ENCODE assay signal across 30 cellular contexts in genomic region chr13:113425931-113426590, GRCh38. TPM values are rescaled to one million over a fixed set of nuclear protein-coding genes. Genes with fewer than 3 reads are reported as not detected.
A peak's percentile ranks its signal among the peaks of the same experiment; 100 is the strongest.
DNase-seq lines count a peak whose midpoint lies in the region; TF ChIP-seq lines count a peak whose summit lies in the region.
"Had no signal": no experiment of that assay in that cellular context is flagged by ENCODE, and none has a peak within 500 bp of the region (broad histone marks: within the 10 kb centered on the region; RNA-seq: fewer than 3 reads in every experiment).

No MANE protein-coding gene starts in this region.

- no peaks in the 10 kb centered on the region for H3K9me3 Mint-ChIP-seq in neural progenitor cell
- H3K9me3 Mint-ChIP-seq: activated T-helper 2 cell treated with anti-CD3 and anti-CD28 coated beads, Interferon-gamma antibody, Interleukin-2, Interleukin-4, amounts not matched to agents 10 μg/mL and 5 μg/mL and 100 μg/mL, durations not matched to agents 14 hours and 24 hours and 36 hours; IgD-negative memory B cell; stimulated activated effector memory CD8-positive, alpha-beta T cell treated with anti-CD3 and anti-CD28 coated beads, Interleukin-12 subunit alpha, Interleukin-12 subunit beta, amount 100 ng/mL, for 72 hours had no signal

- no peaks in the 10 kb centered on the region for H3K79me2 ChIP-seq in neural progenitor cell (ENCODE audit: low read depth)

- H2AFZ ChIP-seq in neural progenitor cell (replicated peaks): no peak overlapping the region

- no peaks in the 10 kb centered on the region for H3K36me3 ChIP-seq in BLaER1 treated with 17β-estradiol and CSF1 and Interleukin-3, amounts not matched to agents 10 nM and 100 nM
- H3K36me3 ChIP-seq in neural progenitor cell: no peaks in the 10 kb centered on the region
- H3K36me3 ChIP-seq: left lung, MG63, prostate gland, sigmoid colon, transverse colon had no signal

- H3K27me3 ChIP-seq in BLaER1 treated with 17β-estradiol and CSF1 and Interleukin-3, amounts not matched to agents 10 nM and 100 nM: peaks cover 0 to 77% (median 7%) of the 10 kb centered on the region in 11 experiments; a peak in 12 of 22 replicates
- H3K27me3 ChIP-seq in neural progenitor cell: no peaks in the 10 kb centered on the region
- H3K27me3 ChIP-seq: left lung, MG63, sigmoid colon, transverse colon had no signal

- DNase-seq in HT1080 (ENCODE audit: low read depth) (peak; percentile 27), RPMI8226 (peak; percentile 67), neural progenitor cell (ENCODE audit: low spot score) (peak; percentile 1), NCI-H82 treated with DMSO at 0.1 percent for 48 hours (lab: John Stamatoyannopoulos, UW; ENCODE audit: unreplicated experiment) (no peak), KG1 (lab: John Stamatoyannopoulos, UW) (no peak), NCI-H1694 treated with DMSO at 0.1 percent for 48 hours (lab: John Stamatoyannopoulos, UW) (no peak), NCI-H2107 treated with DMSO at 0.1 percent for 48 hours (lab: John Stamatoyannopoulos, UW; ENCODE audit: unreplicated experiment) (no peak)
- DNase-seq: activated CD4-positive, alpha-beta T cell treated with anti-CD3 and anti-CD28 coated beads for 48 hours; activated naive CD4-positive, alpha-beta T cell treated with anti-CD3 and anti-CD28 coated beads, Interleukin-2, amount 50 U/mL, for 16 hours; amygdala; C1 segment of cervical spinal cord; DMS153; H7; left lung; mesendoderm; MG63; NCI-H2029 treated with DMSO at 0.1 percent for 48 hours; NCI-H524 treated with DMSO at 0.1 percent for 48 hours; nucleus accumbens; sigmoid colon; stimulated activated CD4-positive, alpha-beta T cell treated with anti-CD3 and anti-CD28 coated beads, Interleukin-15, amount 100 ng/mL, for 24 hours; SW 1271; T-helper 9 cell; transverse colon; WERI-Rb-1 had no signal

- H3K4me2 ChIP-seq in BLaER1 treated with 17β-estradiol and CSF1 and Interleukin-3, amounts not matched to agents 10 nM and 100 nM: peak overlapping the region; percentile 58 to 98 (median 90)
- H3K4me2 ChIP-seq in neural progenitor cell: no peak overlapping the region

- peaks cover 11% of the 10 kb centered on the region for H3K4me1 Mint-ChIP-seq in neural progenitor cell
- H3K4me1 Mint-ChIP-seq: IgD-negative memory B cell; stimulated activated effector memory CD8-positive, alpha-beta T cell treated with anti-CD3 and anti-CD28 coated beads, Interleukin-12 subunit alpha, Interleukin-12 subunit beta, amount 100 ng/mL, for 72 hours had no signal

- H3K4me3 Mint-ChIP-seq in neural progenitor cell: no peak overlapping the region
- H3K4me3 Mint-ChIP-seq: IgD-negative memory B cell; stimulated activated effector memory CD8-positive, alpha-beta T cell treated with anti-CD3 and anti-CD28 coated beads, Interleukin-12 subunit alpha, Interleukin-12 subunit beta, amount 100 ng/mL, for 72 hours had no signal

- no peaks in the 10 kb centered on the region for H3K9me3 ChIP-seq in BLaER1 treated with 17β-estradiol and CSF1 and Interleukin-3, amounts not matched to agents 10 nM and 100 nM (replicated peaks in 1 of 11)
- H3K9me3 ChIP-seq in neural progenitor cell (ENCODE audit: low read depth): no peaks in the 10 kb centered on the region
- H3K9me3 ChIP-seq: left lung, MG63, prostate gland, sigmoid colon, transverse colon had no signal

- peak overlapping the region in 7 of 11 experiments; percentile 32 to 79 (median 72); a peak in 13 of 22 replicates for H3K27ac ChIP-seq in BLaER1 treated with 17β-estradiol and CSF1 and Interleukin-3, amounts not matched to agents 10 nM and 100 nM
- H3K27ac ChIP-seq in neural progenitor cell: no peak overlapping the region
- H3K27ac ChIP-seq: left lung, prostate gland, sigmoid colon, transverse colon had no signal

- TF ChIP-seq CTCF in neural progenitor cell (IDR thresholded peaks at IDR 0.05): no peak

- peaks cover 36 to 95% (median 88%) of the 10 kb centered on the region in 10 experiments for H3K4me1 ChIP-seq in BLaER1 treated with 17β-estradiol and CSF1 and Interleukin-3, amounts not matched to agents 10 nM and 100 nM
- no peaks in the 10 kb centered on the region for H3K4me1 ChIP-seq in neural progenitor cell
- H3K4me1 ChIP-seq: left lung, prostate gland had no signal

- H3K36me3 Mint-ChIP-seq in neural progenitor cell: no peaks in the 10 kb centered on the region
- H3K36me3 Mint-ChIP-seq: stimulated activated effector memory CD8-positive, alpha-beta T cell treated with anti-CD3 and anti-CD28 coated beads, Interleukin-12 subunit alpha, Interleukin-12 subunit beta, amount 100 ng/mL, for 72 hours had no signal

- H3F3A ChIP-seq in neural progenitor cell (ENCODE audit: low read depth): peaks cover 4% of the 10 kb centered on the region

- H3K9ac ChIP-seq in BLaER1 treated with 17β-estradiol and CSF1 and Interleukin-3, amounts not matched to agents 10 nM and 100 nM: peak overlapping the region in 8 of 11 experiments; percentile 39 to 76 (median 56); a peak in 16 of 22 replicates
- no peak overlapping the region for H3K9ac ChIP-seq in neural progenitor cell

- peaks cover 4% of the 10 kb centered on the region for H3K27me3 Mint-ChIP-seq in neural progenitor cell (ENCODE audit: insufficient read depth, low read depth)
- H3K27me3 Mint-ChIP-seq: IgD-negative memory B cell had no signal

- peak overlapping the region in 5 of 10 experiments; percentile 3 to 47 (median 28); a peak in 6 of 20 replicates for H3K4me3 ChIP-seq in BLaER1 treated with 17β-estradiol and CSF1 and Interleukin-3, amounts not matched to agents 10 nM and 100 nM
- H3K4me3 ChIP-seq in neural progenitor cell: no peak overlapping the region
- H3K4me3 ChIP-seq: left lung, MG63, prostate gland, sigmoid colon, transverse colon had no signal

- H3K27ac Mint-ChIP-seq in neural progenitor cell: no peak overlapping the region
- H3K27ac Mint-ChIP-seq: activated T-helper 2 cell treated with anti-CD3 and anti-CD28 coated beads, Interferon-gamma antibody, Interleukin-2, Interleukin-4, amounts not matched to agents 10 μg/mL and 5 μg/mL and 100 μg/mL, durations not matched to agents 14 hours and 24 hours and 36 hours; IgD-negative memory B cell; stimulated activated effector memory CD8-positive, alpha-beta T cell treated with anti-CD3 and anti-CD28 coated beads, Interleukin-12 subunit alpha, Interleukin-12 subunit beta, amount 100 ng/mL, for 72 hours had no signal

- peaks cover 0 to 11% (median 0%) of the 10 kb centered on the region in 11 experiments; a peak in 3 of 22 replicates for H4K20me1 ChIP-seq in BLaER1 treated with 17β-estradiol and CSF1 and Interleukin-3, amounts not matched to agents 10 nM and 100 nM
- no peaks in the 10 kb centered on the region for H4K20me1 ChIP-seq in neural progenitor cell (ENCODE audit: low read depth)

RNA-seq across cellular contexts. Expression of gene ADPRHL1, which starts 27.2 kb away (rescaled TPM):
- 0.95 and 1.0 TPM in 2 replicates for total RNA-seq in HT1080 (2014; rRNA removed; shearing (Covaris generic))
- polyA plus RNA-seq in HT1080 (2015; cell fraction: cytosol; rRNA removed): 1.0 and 1.5 TPM in 2 replicates
- polyA plus RNA-seq in HT1080 (2015; cell fraction: nucleus; rRNA removed): 1.0 and 1.2 TPM in 2 replicates
- 0.22 and 0.43 TPM in 2 replicates for total RNA-seq in neural progenitor cell (ENCODE audit: low replicate concordance)

Comparison
In these comparisons a context has a peak if more than half of its experiments do, and no peak if none do; other contexts are left out.
1. DNase-seq: peak in HT1080 (single experiment), RPMI8226 (single experiment) and neural progenitor cell (single experiment); none in NCI-H82 treated with DMSO at 0.1 percent for 48 hours (single experiment), KG1 (single experiment), NCI-H1694 treated with DMSO at 0.1 percent for 48 hours (single experiment) and NCI-H2107 treated with DMSO at 0.1 percent for 48 hours (single experiment).